ENCODE assay signal across 17 cellular contexts in the genomic region with DNA sequence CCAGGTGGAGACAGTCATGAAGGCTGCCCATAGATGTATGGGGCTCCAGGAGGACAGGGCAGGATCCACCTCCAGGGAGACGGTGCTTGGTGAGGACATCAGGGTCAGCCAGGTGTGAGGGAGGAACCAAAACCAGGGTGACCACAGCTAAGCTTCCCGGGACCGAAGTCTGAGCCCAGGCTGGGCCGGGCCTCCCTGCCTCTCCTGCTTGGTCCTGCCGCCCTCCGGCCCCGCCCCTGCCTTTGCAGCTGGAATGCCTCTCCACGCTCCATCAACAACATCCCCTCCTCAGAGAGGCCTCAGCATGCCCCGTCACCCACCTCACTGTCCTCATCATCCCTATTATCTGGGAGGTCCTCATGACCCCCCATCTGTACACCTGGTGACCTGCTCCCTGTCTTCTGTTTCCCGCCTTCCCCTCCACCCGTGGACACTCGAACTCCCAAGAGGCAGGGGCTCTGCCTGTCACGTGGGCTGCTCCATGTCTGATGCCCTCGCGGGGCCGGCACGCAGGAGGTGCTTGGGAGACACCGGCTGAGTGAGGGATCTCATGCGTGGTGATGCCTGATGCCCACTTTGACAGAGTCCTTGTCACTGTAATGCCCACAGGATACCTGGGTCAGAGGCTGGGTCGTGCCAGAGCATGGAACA.
"Had no signal": no experiment of that assay in that cellular context is flagged by ENCODE, and none has a peak within 500 bp of the region (broad histone marks: within the 10 kb centered on the region; RNA-seq: fewer than 3 reads in every experiment).

No MANE protein-coding gene starts in this region.

- H3K4me3 Mint-ChIP-seq: activated CD4-positive, alpha-beta T cell treated with anti-CD3 and anti-CD28 coated beads, Interleukin-2, amount 10 ng/mL, durations not matched to agents 7 days and 5 days; activated CD8-positive, alpha-beta T cell treated with anti-CD3 and anti-CD28 coated beads, Interleukin-2, amount 10 ng/mL, durations not matched to agents 7 days and 5 days; activated T-cell treated with anti-CD3 and anti-CD28 coated beads, Interleukin-2, amount 50 U/mL, for 4 hours; immature natural killer cell; natural killer cell; stimulated activated naive CD8-positive, alpha-beta T cell treated with anti-CD3 and anti-CD28 coated beads, Interleukin-15, Interleukin-2, amounts not matched to agents 100 ng/mL and 50 ng/mL, for 24 hours had no signal

- H3K4me1 Mint-ChIP-seq: activated CD4-positive, alpha-beta T cell treated with anti-CD3 and anti-CD28 coated beads, Interleukin-2, amount 10 ng/mL, durations not matched to agents 7 days and 5 days; immature natural killer cell had no signal

- H3K9me3 Mint-ChIP-seq: activated CD4-positive, alpha-beta T cell treated with anti-CD3 and anti-CD28 coated beads, Interleukin-2, amount 10 ng/mL, durations not matched to agents 7 days and 5 days; activated T-cell treated with anti-CD3 and anti-CD28 coated beads, Interleukin-2, amount 50 U/mL, for 4 hours; immature natural killer cell; natural killer cell; stimulated activated naive CD8-positive, alpha-beta T cell treated with anti-CD3 and anti-CD28 coated beads, Interleukin-15, Interleukin-2, amounts not matched to agents 100 ng/mL and 50 ng/mL, for 24 hours had no signal

- H3K27me3 Mint-ChIP-seq: stimulated activated naive CD8-positive, alpha-beta T cell treated with anti-CD3 and anti-CD28 coated beads, Interleukin-15, Interleukin-2, amounts not matched to agents 100 ng/mL and 50 ng/mL, for 24 hours had no signal

- FAIRE-seq: endothelial cell of umbilical vein had no signal

- H3K27me3 ChIP-seq: brain microvascular endothelial cell, esophagus muscularis mucosa, tibial nerve had no signal

- H3K36me3 ChIP-seq: brain microvascular endothelial cell, esophagus muscularis mucosa, lower lobe of right lung, tibial nerve had no signal

- H3K4me3 ChIP-seq: esophagus muscularis mucosa, lower lobe of right lung, tibial nerve had no signal

- H3K27ac Mint-ChIP-seq: activated CD4-positive, alpha-beta T cell treated with anti-CD3 and anti-CD28 coated beads, Interleukin-2, amount 10 ng/mL, durations not matched to agents 7 days and 5 days; activated CD8-positive, alpha-beta T cell treated with anti-CD3 and anti-CD28 coated beads, Interleukin-2, amount 10 ng/mL, durations not matched to agents 7 days and 5 days; stimulated activated naive CD8-positive, alpha-beta T cell treated with anti-CD3 and anti-CD28 coated beads, Interleukin-15, Interleukin-2, amounts not matched to agents 100 ng/mL and 50 ng/mL, for 24 hours had no signal

- H3K4me1 ChIP-seq: lower lobe of right lung, tibial nerve had no signal

- DNase-seq: activated CD4-positive, alpha-beta T cell treated with anti-CD3 and anti-CD28 coated beads, Interleukin-2, amount 10 ng/mL, durations not matched to agents 7 days and 5 days; activated CD8-positive, alpha-beta T cell treated with anti-CD3 and anti-CD28 coated beads, Interleukin-2, amount 10 ng/mL, durations not matched to agents 7 days and 5 days; activated naive CD4-positive, alpha-beta T cell treated with anti-CD3 and anti-CD28 coated beads, Interleukin-2, amount 50 U/mL, for 16 hours; activated T-cell treated with anti-CD3 and anti-CD28 coated beads, Interleukin-2, amount 50 U/mL, for 4 hours; aorta; brain microvascular endothelial cell; effector CD8-positive, alpha-beta T cell; immature natural killer cell; lower lobe of right lung; natural killer cell; retina; T-helper 1 cell; T1000 had no signal

- H3K9me3 ChIP-seq: esophagus muscularis mucosa, lower lobe of right lung, tibial nerve had no signal

- H3K36me3 Mint-ChIP-seq: immature natural killer cell, natural killer cell had no signal

- H3K27ac ChIP-seq: brain microvascular endothelial cell, esophagus muscularis mucosa, lower lobe of right lung, tibial nerve had no signal
